Comparison of ENCODE assay signal across 2 cellular contexts in the genomic region with DNA sequence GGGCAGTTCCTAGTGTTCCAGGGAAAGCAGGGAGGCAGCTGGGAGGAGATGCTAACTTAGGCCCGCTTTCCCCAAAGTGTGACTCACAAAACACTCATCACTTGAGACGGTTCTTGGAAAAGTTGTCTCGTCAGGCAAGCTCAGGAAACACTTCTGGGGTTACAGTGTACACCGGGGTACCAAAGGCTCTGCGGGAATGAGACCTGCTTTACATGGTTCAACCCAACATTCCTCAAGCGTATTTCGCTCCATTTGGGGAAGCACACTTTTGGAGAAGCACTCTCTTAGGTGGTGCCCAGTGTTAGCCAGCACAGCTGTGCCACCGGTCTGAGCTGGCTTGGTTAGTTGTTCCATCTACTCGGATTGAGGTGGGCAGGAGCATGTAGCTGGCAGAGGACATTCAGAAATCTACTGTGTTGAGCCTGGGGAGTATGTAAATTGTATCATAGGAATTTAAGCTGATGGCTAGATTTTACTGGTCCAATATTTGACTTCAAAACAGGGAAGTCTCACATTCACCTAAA.
A peak's percentile ranks its signal among the peaks of the same experiment; 100 is the strongest.
TF ChIP-seq lines count a peak whose summit lies in the region.

No MANE protein-coding gene starts in this region.

TF ChIP-seq in A549, 52 proteins besides CTCF, POLR2A, EP300 and RAD21 (continued from another document):
- TF ChIP-seq MAFK (IDR thresholded peaks at IDR 0.05; ENCODE audit: partially characterized antibody) (peak; percentile 1), HDAC2 (IDR thresholded peaks at IDR 0.05) (no peak), NPAS2 (CRISPR knock-in tag; IDR thresholded peaks at IDR 0.05; ENCODE audit: borderline replicate concordance) (no peak), FOSL2 (IDR thresholded peaks at IDR 0.05) (peak; percentile 38; the same call in 1 of the 2 replicates), FOSL2 (CRISPR knock-in tag; IDR thresholded peaks at IDR 0.05) (peak; percentile 57)
- TF ChIP-seq, protein P1, sequence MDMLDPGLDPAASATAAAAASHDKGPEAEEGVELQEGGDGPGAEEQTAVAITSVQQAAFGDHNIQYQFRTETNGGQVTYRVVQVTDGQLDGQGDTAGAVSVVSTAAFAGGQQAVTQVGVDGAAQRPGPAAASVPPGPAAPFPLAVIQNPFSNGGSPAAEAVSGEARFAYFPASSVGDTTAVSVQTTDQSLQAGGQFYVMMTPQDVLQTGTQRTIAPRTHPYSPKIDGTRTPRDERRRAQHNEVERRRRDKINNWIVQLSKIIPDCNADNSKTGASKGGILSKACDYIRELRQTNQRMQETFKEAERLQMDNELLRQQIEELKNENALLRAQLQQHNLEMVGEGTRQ (IDR thresholded peaks at IDR 0.05), result no peak

TF ChIP-seq in IMR-90, 13 proteins besides CTCF, POLR2A, EP300 and RAD21 (continued from another document):
- TF ChIP-seq, protein P2, sequence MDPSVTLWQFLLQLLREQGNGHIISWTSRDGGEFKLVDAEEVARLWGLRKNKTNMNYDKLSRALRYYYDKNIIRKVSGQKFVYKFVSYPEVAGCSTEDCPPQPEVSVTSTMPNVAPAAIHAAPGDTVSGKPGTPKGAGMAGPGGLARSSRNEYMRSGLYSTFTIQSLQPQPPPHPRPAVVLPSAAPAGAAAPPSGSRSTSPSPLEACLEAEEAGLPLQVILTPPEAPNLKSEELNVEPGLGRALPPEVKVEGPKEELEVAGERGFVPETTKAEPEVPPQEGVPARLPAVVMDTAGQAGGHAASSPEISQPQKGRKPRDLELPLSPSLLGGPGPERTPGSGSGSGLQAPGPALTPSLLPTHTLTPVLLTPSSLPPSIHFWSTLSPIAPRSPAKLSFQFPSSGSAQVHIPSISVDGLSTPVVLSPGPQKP (IDR thresholded peaks at IDR 0.05; ENCODE audit: borderline replicate concordance, low read depth, low read length), result no peak
- TF ChIP-seq CHD1 (IDR thresholded peaks at IDR 0.05; ENCODE audit: low read depth, low read length) (no peak), FOS (IDR thresholded peaks at IDR 0.05; ENCODE audit: low read depth, low read length) (peak; percentile 76), CEBPB (IDR thresholded peaks at IDR 0.05; ENCODE audit: low read depth, low read length) (no peak), MAZ (IDR thresholded peaks at IDR 0.05; ENCODE audit: borderline replicate concordance, low read depth, low read length) (0 out of 2 replicates have a peak, but pooled peaks have one; percentile 18), MAFK (IDR thresholded peaks at IDR 0.05; ENCODE audit: low read depth, low read length) (peak; percentile 50), RCOR1 (IDR thresholded peaks at IDR 0.05; ENCODE audit: insufficient replicate concordance, low read length) (peak; percentile 10), MXI1 (IDR thresholded peaks at IDR 0.05; ENCODE audit: borderline replicate concordance, low read depth, low read length) (no peak), NFE2L2 (IDR thresholded peaks at IDR 0.05; ENCODE audit: low read depth, low read length) (no peak; the same call in 1 of the 2 replicates), SMC3 (IDR thresholded peaks at IDR 0.05; ENCODE audit: low read depth, low read length) (peak; percentile 18; the same call in 1 of the 2 replicates), RFX5 (IDR thresholded peaks at IDR 0.05; ENCODE audit: low read depth, low read length) (no peak)
- TF ChIP-seq, protein P1 (IDR thresholded peaks at IDR 0.05; ENCODE audit: low read depth, low read length), result no peak
